ENCODE assay signal across 1 cellular context in the genomic region with DNA sequence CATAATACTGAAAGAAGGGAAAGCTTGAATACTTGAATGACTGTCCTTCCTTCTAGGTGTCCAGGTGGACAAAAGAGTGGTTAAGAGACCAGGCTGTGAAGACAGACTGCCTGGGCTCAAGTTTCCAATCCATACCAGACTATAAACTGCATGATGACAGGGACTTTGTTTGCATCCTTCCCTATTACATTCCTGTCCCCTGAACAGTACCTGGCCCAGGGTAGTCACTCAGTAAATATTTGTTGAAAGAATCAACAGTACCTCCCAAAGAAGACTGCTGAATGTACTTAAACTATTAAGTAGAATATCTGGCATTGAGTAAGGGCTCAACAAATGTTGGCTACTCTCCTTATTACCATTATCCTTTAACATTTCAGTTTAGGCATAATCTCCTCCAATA.
TF ChIP-seq lines count a peak whose summit lies in the region.

No MANE protein-coding gene starts in this region.

TF ChIP-seq in A549, 52 proteins besides CTCF, POLR2A, EP300 and RAD21 (continued from another document):
- TF ChIP-seq, protein P1, sequence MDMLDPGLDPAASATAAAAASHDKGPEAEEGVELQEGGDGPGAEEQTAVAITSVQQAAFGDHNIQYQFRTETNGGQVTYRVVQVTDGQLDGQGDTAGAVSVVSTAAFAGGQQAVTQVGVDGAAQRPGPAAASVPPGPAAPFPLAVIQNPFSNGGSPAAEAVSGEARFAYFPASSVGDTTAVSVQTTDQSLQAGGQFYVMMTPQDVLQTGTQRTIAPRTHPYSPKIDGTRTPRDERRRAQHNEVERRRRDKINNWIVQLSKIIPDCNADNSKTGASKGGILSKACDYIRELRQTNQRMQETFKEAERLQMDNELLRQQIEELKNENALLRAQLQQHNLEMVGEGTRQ (IDR thresholded peaks at IDR 0.05) = no peak
- TF ChIP-seq JUN (IDR thresholded peaks at IDR 0.05) = no peak
